In the genomic region with DNA sequence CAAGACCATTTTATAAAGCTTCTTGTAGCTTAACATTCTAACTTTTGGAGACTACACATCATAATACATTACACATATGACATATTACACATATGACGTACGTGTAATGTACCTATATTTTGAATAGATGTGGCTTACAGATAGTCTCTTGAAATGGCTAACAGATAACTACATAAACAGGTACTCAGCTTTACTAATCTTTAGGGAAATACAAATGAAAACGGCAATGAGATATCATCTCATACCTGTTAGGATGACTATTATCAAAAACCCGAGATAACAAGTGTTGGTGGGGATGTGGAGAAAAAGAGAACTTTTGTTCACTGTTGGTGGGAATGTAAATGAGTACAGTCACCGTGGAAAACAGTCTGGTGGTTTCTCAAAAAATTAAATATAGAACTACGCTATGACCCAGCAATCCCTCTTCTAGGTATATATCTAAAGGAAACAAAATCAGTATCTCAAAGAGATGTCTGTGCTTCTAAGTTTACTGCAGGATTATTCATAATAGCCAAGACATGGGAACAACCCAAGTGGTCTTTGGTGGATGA, we compare ENCODE assay signal across 1 cellular context.
TF ChIP-seq lines count a peak whose summit lies in the region.

No MANE protein-coding gene starts in this region.

TF ChIP-seq in SK-N-SH, 30 proteins besides CTCF, POLR2A, EP300 and RAD21 (continued from another document):
- TF ChIP-seq ZBTB33 (IDR thresholded peaks at IDR 0.05; ENCODE audit: borderline replicate concordance, low read depth) = no peak
- no peak for TF ChIP-seq TCF12 (IDR thresholded peaks at IDR 0.05)
- no peak for TF ChIP-seq SMC3 (IDR thresholded peaks at IDR 0.05; ENCODE audit: low read depth, low read length)
- no peak for TF ChIP-seq TEAD4 (IDR thresholded peaks at IDR 0.05; ENCODE audit: borderline replicate concordance, insufficient read depth)
- no peak for TF ChIP-seq ELF1 (IDR thresholded peaks at IDR 0.05)
- no peak for TF ChIP-seq POLR2AphosphoS5 (IDR thresholded peaks at IDR 0.05; ENCODE audit: low read depth, low read length)
- TF ChIP-seq, protein P1, sequence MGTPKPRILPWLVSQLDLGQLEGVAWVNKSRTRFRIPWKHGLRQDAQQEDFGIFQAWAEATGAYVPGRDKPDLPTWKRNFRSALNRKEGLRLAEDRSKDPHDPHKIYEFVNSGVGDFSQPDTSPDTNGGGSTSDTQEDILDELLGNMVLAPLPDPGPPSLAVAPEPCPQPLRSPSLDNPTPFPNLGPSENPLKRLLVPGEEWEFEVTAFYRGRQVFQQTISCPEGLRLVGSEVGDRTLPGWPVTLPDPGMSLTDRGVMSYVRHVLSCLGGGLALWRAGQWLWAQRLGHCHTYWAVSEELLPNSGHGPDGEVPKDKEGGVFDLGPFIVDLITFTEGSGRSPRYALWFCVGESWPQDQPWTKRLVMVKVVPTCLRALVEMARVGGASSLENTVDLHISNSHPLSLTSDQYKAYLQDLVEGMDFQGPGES (IDR thresholded peaks at IDR 0.05; ENCODE audit: low read depth, low read length) = no peak
- no peak for TF ChIP-seq USF2 (IDR thresholded peaks at IDR 0.05; ENCODE audit: borderline replicate concordance, low read depth, low read length)
- TF ChIP-seq MEF2A (IDR thresholded peaks at IDR 0.05; ENCODE audit: borderline replicate concordance, low read depth) = no peak
- no peak for TF ChIP-seq JUND (IDR thresholded peaks at IDR 0.05)
- TF ChIP-seq CHD2 (IDR thresholded peaks at IDR 0.05; ENCODE audit: low read length, partially characterized antibody) = no peak
